ENCODE assay signal across 8 cellular contexts in the genomic region with DNA sequence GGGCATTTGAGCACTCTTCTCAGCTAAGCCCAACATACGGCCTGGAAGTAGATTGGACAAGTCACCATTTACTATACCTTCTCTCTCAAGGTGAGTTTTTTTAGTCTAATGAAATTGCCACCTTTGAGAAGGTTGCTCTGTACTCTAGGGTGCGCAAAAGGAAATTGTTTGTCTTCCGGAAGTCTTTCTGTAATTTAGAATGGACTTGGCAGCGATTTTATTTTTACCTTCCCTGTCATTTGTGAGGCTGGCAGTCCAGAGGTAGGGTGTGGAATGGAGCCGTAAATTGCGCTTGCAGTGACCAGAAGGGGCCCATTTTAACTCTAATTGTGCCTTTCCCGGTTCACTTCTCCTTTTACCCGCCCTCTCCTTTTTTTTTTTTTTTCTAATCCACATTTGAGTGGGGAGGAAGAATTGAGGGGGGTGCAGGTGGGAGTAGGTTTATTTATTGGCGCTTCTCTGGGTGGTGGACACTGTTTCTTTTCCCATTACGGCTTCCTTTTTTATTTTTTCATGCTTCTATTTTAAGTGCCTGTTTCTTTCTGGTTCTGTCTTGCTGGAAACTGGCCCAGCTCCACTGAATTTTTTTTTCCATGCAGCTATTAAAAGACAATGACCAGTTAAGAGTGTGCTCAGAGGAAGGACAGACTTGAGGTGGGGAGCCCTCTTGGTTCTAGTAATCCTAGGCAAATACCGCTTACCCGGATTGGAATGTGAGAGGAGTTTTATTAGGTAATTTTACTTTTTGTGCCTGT.
DNase-seq lines count a peak whose midpoint lies in the region; ATAC-seq and TF ChIP-seq lines count a peak whose summit lies in the region.

No MANE protein-coding gene starts in this region.

- no peak for ATAC-seq in HG03571 (IDR thresholded peaks at IDR 0.05; ENCODE audit: unreplicated experiment)

- no peaks in the 10 kb centered on the region for H3K9me3 ChIP-seq in thyroid gland

- H3K4me3 ChIP-seq in choroid plexus epithelial cell (ENCODE audit: low read depth, low read length) (no peak overlapping the region), thyroid gland (replicated peaks in 1 of 3) (no peak overlapping the region)

- H3K4me1 ChIP-seq in thyroid gland, result peaks cover 21 to 36% of the 10 kb centered on the region in 2 donors

- peak; percentile 39 for DNase-seq in NCI-H2029 (lab: John Stamatoyannopoulos, UW)
- peak; percentile 90 for DNase-seq in choroid plexus epithelial cell (ENCODE audit: low read depth)
- peak; percentile 87 for DNase-seq in medulla oblongata (ENCODE audit: extremely low spot score)
- DNase-seq in thyroid gland, result peak; percentile 81 to 84
- no peak for DNase-seq in activated effector memory CD4-positive, alpha-beta T cell treated with Interleukin-2 at 50 U/mL for 16 hours
- DNase-seq in activated CD4-positive, CD25-positive, alpha-beta regulatory T cell treated with anti-CD3 and anti-CD28 coated beads, Interleukin-2, amount 50 U/mL, for 72 hours, result no peak
- DNase-seq in LoVo (ENCODE audit: low spot score), result no peak

- intact Hi-C loops in thyroid gland (cut with DNase I), result no loop called here

- peak overlapping the region; percentile 92 to 96 (median 96) for H3K27ac ChIP-seq in thyroid gland

- H3K27me3 ChIP-seq in thyroid gland, result no peaks in the 10 kb centered on the region

- TF ChIP-seq POLR2A in thyroid gland (IDR thresholded peaks at IDR 0.05), result peak in 1 of 2 donors; percentile 46

- WGBS in thyroid gland, 2 donors, result 18 to 21% methylated on average over 12 of the region's 12 CpGs

- TF ChIP-seq CTCF in choroid plexus epithelial cell (conservative IDR thresholded peaks at IDR 0.05; ENCODE audit: low read depth, low read length) (no peak), thyroid gland (IDR thresholded peaks at IDR 0.05) (no peak)

- no peaks in the 10 kb centered on the region for H3K36me3 ChIP-seq in thyroid gland

Comparison
In these comparisons a context has a peak if more than half of its experiments do, and no peak if none do; other contexts are left out.
1. DNase-seq: peak in NCI-H2029 (single experiment), choroid plexus epithelial cell (single experiment), medulla oblongata (single experiment) and thyroid gland (2 of 2); none in activated effector memory CD4-positive, alpha-beta T cell treated with Interleukin-2 at 50 U/mL for 16 hours (single experiment), activated CD4-positive, CD25-positive, alpha-beta regulatory T cell treated with anti-CD3 and anti-CD28 coated beads, Interleukin-2, amount 50 U/mL, for 72 hours (single experiment) and LoVo (single experiment).